Comparison of ENCODE assay signal across 24 cellular contexts in genomic region chr20:61680096-61680495, GRCh38.
"Had no signal": no experiment of that assay in that cellular context is flagged by ENCODE, and none has a peak within 500 bp of the region (broad histone marks: within the 10 kb centered on the region; RNA-seq: fewer than 3 reads in every experiment).

No MANE protein-coding gene starts in this region.

- H3K27me3 Mint-ChIP-seq: stimulated activated naive CD8-positive, alpha-beta T cell treated with anti-CD3 and anti-CD28 coated beads, Interleukin-15, Interleukin-2, amounts not matched to agents 100 ng/mL and 50 ng/mL, for 24 hours had no signal

- H3K36me3 Mint-ChIP-seq: mesothelial cell of epicardium; naive thymus-derived CD4-positive, alpha-beta T cell; stimulated activated naive B cell treated with anti-CD40 and anti-IgM and Interleukin-4, amounts not matched to agents 10 μg/mL and 1 μg/mL and 100 μg/mL, for 72 hours had no signal

- DNase-seq: dorsolateral prefrontal cortex; effector CD4-positive, alpha-beta T cell; endodermal cell; foreskin fibroblast; gastrocnemius medialis; head of caudate nucleus; mesenchymal stem cell; naive thymus-derived CD4-positive, alpha-beta T cell; occipital lobe; ovary; psoas muscle; spleen; stimulated activated CD4-positive, alpha-beta T cell treated with anti-CD3 and anti-CD28 coated beads, Interleukin-4, amount 100 ng/mL, for 4 hours; stimulated activated naive B cell treated with anti-CD40 and anti-IgM and Interleukin-4, amounts not matched to agents 10 μg/mL and 1 μg/mL and 100 μg/mL, for 72 hours had no signal

- H3K27ac Mint-ChIP-seq: endodermal cell; mesothelial cell of epicardium; naive thymus-derived CD4-positive, alpha-beta T cell; nephron; stimulated activated naive B cell treated with anti-CD40 and anti-IgM and Interleukin-4, amounts not matched to agents 10 μg/mL and 1 μg/mL and 100 μg/mL, for 72 hours; stimulated activated naive CD8-positive, alpha-beta T cell treated with anti-CD3 and anti-CD28 coated beads, Interleukin-15, Interleukin-2, amounts not matched to agents 100 ng/mL and 50 ng/mL, for 24 hours had no signal

- H3K36me3 ChIP-seq: gastrocnemius medialis, ovary, spleen, thoracic aorta, tibial nerve, vagina had no signal

- H3K4me3 ChIP-seq: dorsolateral prefrontal cortex, gastrocnemius medialis, ovary, psoas muscle, skin epidermis, spleen, thoracic aorta, tibial nerve, vagina had no signal

- H3K9me3 Mint-ChIP-seq: endodermal cell; mesothelial cell of epicardium; nephron; stimulated activated naive CD8-positive, alpha-beta T cell treated with anti-CD3 and anti-CD28 coated beads, Interleukin-15, Interleukin-2, amounts not matched to agents 100 ng/mL and 50 ng/mL, for 24 hours had no signal

- H3K4me1 ChIP-seq: gastrocnemius medialis, psoas muscle, spleen, tibial nerve had no signal

- ATAC-seq: esophagus mucosa; gastrocnemius medialis; left lobe of liver; naive thymus-derived CD4-positive, alpha-beta T cell; psoas muscle; right cardiac atrium; stimulated activated naive B cell treated with anti-CD40 and anti-IgM and Interleukin-4, amounts not matched to agents 10 μg/mL and 1 μg/mL and 100 μg/mL, for 72 hours had no signal

- H3K4me3 Mint-ChIP-seq: endodermal cell; mesothelial cell of epicardium; naive thymus-derived CD4-positive, alpha-beta T cell; nephron; stimulated activated naive B cell treated with anti-CD40 and anti-IgM and Interleukin-4, amounts not matched to agents 10 μg/mL and 1 μg/mL and 100 μg/mL, for 72 hours; stimulated activated naive CD8-positive, alpha-beta T cell treated with anti-CD3 and anti-CD28 coated beads, Interleukin-15, Interleukin-2, amounts not matched to agents 100 ng/mL and 50 ng/mL, for 24 hours had no signal

- H3K9me3 ChIP-seq: gastrocnemius medialis, ovary, psoas muscle, spleen, thoracic aorta, tibial nerve, vagina had no signal

- H3K4me1 Mint-ChIP-seq: nephron; stimulated activated naive B cell treated with anti-CD40 and anti-IgM and Interleukin-4, amounts not matched to agents 10 μg/mL and 1 μg/mL and 100 μg/mL, for 72 hours had no signal
